In the genomic region with DNA sequence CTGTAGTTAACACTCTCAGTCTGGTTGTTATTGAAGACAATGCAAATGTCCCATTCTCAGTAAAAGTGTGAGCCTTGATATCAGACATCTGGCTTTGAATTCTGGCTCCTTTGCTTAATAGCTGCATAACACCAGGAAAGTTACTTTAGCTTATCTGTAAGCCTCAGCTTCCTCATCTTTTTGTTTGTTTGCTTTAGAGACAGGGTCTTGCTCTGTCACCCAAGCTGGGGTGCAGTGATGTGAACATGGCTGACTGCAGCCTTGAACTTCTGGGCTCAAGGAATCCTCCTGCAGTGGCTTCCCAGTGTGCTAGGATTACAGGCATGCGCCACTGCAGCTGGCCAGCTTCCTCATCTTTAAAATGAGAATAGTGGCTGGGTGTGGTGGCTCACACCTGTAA, we compare ENCODE assay signal across 26 cellular contexts.
"Had no signal": no experiment of that assay in that cellular context is flagged by ENCODE, and none has a peak within 500 bp of the region (broad histone marks: within the 10 kb centered on the region; RNA-seq: fewer than 3 reads in every experiment).

No MANE protein-coding gene starts in this region.

- H3K4me3 Mint-ChIP-seq: naive thymus-derived CD8-positive, alpha-beta T cell; nephron; neural crest cell; stimulated activated effector memory CD8-positive, alpha-beta T cell treated with anti-CD3 and anti-CD28 coated beads, Interleukin-12 subunit alpha, Interleukin-12 subunit beta, amount 100 ng/mL, for 72 hours; stimulated activated naive CD8-positive, alpha-beta T cell treated with anti-CD3 and anti-CD28 coated beads, Interleukin-15, Interleukin-2, amounts not matched to agents 100 ng/mL and 50 ng/mL, for 24 hours had no signal

- H3K27ac ChIP-seq: lower lobe of right lung, pancreas, prostate gland, sigmoid colon, spleen, suprapubic skin, thoracic aorta, tibial artery, upper lobe of right lung had no signal

- H3K27me3 ChIP-seq: pancreas, sigmoid colon, spleen, suprapubic skin, tibial artery, upper lobe of right lung had no signal

- H3K27me3 Mint-ChIP-seq: naive thymus-derived CD8-positive, alpha-beta T cell; stimulated activated naive CD8-positive, alpha-beta T cell treated with anti-CD3 and anti-CD28 coated beads, Interleukin-15, Interleukin-2, amounts not matched to agents 100 ng/mL and 50 ng/mL, for 24 hours had no signal

- H3K4me1 Mint-ChIP-seq: neural crest cell; stimulated activated effector memory CD8-positive, alpha-beta T cell treated with anti-CD3 and anti-CD28 coated beads, Interleukin-12 subunit alpha, Interleukin-12 subunit beta, amount 100 ng/mL, for 72 hours had no signal

- H3K36me3 ChIP-seq: lower lobe of right lung, pancreas, prostate gland, sigmoid colon, suprapubic skin, thoracic aorta, tibial artery, upper lobe of right lung had no signal

- H3K4me1 ChIP-seq: lower lobe of right lung, pancreas, prostate gland, sigmoid colon, spleen, suprapubic skin, upper lobe of right lung had no signal

- H3K9me3 ChIP-seq: lower lobe of right lung, pancreas, prostate gland, sigmoid colon, spleen, suprapubic skin, thoracic aorta, tibial artery, upper lobe of right lung had no signal

- H3K36me3 Mint-ChIP-seq: stimulated activated effector memory CD8-positive, alpha-beta T cell treated with anti-CD3 and anti-CD28 coated beads, Interleukin-12 subunit alpha, Interleukin-12 subunit beta, amount 100 ng/mL, for 72 hours had no signal

- H3K4me3 ChIP-seq: lower lobe of right lung, pancreas, prostate gland, sigmoid colon, spleen, suprapubic skin, thoracic aorta, tibial artery, upper lobe of right lung had no signal

- ATAC-seq: left lobe of liver; lower lobe of right lung; naive thymus-derived CD8-positive, alpha-beta T cell; pancreas; right cardiac atrium; stimulated activated effector memory CD8-positive, alpha-beta T cell treated with anti-CD3 and anti-CD28 coated beads, Interleukin-12 subunit alpha, Interleukin-12 subunit beta, amount 100 ng/mL, for 72 hours; upper lobe of right lung had no signal

- H3K9me3 Mint-ChIP-seq: naive thymus-derived CD8-positive, alpha-beta T cell; nephron; neural crest cell; stimulated activated effector memory CD8-positive, alpha-beta T cell treated with anti-CD3 and anti-CD28 coated beads, Interleukin-12 subunit alpha, Interleukin-12 subunit beta, amount 100 ng/mL, for 72 hours; stimulated activated naive CD8-positive, alpha-beta T cell treated with anti-CD3 and anti-CD28 coated beads, Interleukin-15, Interleukin-2, amounts not matched to agents 100 ng/mL and 50 ng/mL, for 24 hours had no signal

- DNase-seq: islet precursor cell; lower lobe of right lung; mammary epithelial cell; mesenchymal stem cell; naive thymus-derived CD8-positive, alpha-beta T cell; nucleus accumbens; pancreas; posterior cingulate gyrus; retina; right cardiac atrium; sigmoid colon; small intestine; spleen; stimulated activated CD4-positive, alpha-beta T cell treated with anti-CD3 and anti-CD28 coated beads, Interleukin-4, amount 100 ng/mL, for 24 hours; stimulated activated naive CD4-positive, alpha-beta T cell; tibial artery; trophoblast cell; upper lobe of right lung had no signal

- H3K27ac Mint-ChIP-seq: naive thymus-derived CD8-positive, alpha-beta T cell; nephron; stimulated activated effector memory CD8-positive, alpha-beta T cell treated with anti-CD3 and anti-CD28 coated beads, Interleukin-12 subunit alpha, Interleukin-12 subunit beta, amount 100 ng/mL, for 72 hours; stimulated activated naive CD8-positive, alpha-beta T cell treated with anti-CD3 and anti-CD28 coated beads, Interleukin-15, Interleukin-2, amounts not matched to agents 100 ng/mL and 50 ng/mL, for 24 hours had no signal
